In genomic region chr2:45992746-45993475, GRCh38 we compare ENCODE assay signal across 1 cellular context.
TF ChIP-seq lines count a peak whose summit lies in the region.

No MANE protein-coding gene starts in this region.

TF ChIP-seq in IMR-90, 13 proteins besides CTCF, POLR2A, EP300 and RAD21 (continued from another document):
- TF ChIP-seq MXI1 (IDR thresholded peaks at IDR 0.05; ENCODE audit: borderline replicate concordance, low read depth, low read length): no peak
- TF ChIP-seq RFX5 (IDR thresholded peaks at IDR 0.05; ENCODE audit: low read depth, low read length): no peak
